Comparison of ENCODE assay signal across 24 cellular contexts in the genomic region with DNA sequence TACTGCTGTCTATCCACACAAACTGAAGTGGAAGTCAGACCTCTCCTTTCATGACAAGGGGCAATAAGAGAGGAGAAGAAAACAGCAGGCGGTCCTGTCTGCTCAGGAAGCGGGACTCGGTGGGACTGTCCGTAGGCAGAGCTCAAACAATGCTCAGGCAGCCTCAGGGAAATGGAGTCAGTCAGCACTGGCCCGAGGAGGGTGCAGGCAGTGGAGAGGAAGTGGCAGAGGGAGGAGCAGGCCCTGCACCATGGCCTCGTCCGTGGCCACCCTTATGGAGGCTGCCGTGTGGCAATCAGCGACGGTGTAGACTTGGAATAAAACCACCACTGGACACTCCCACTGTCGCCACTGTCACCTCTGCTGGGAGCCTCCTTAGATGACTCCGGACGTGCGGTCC. TPM values are rescaled to one million over a fixed set of nuclear protein-coding genes. Genes with fewer than 3 reads are reported as not detected.
DNase-seq lines count a peak whose midpoint lies in the region; ATAC-seq and TF ChIP-seq lines count a peak whose summit lies in the region.
"Had no signal": no experiment of that assay in that cellular context is flagged by ENCODE, and none has a peak within 500 bp of the region (broad histone marks: within the 10 kb centered on the region; RNA-seq: fewer than 3 reads in every experiment).

No MANE protein-coding gene starts in this region.

- POLR2A ChIA-PET in activated CD4-positive, alpha-beta T cell treated with anti-CD3 and anti-CD28 coated beads, Interleukin-2, amount 10 ng/mL, durations not matched to agents 7 days and 5 days (lab: Charles Lee) = no interaction called here

- H3K36me3 ChIP-seq in right atrium auricular region (no peaks in the 10 kb centered on the region), Karpas-422 (ENCODE audit: insufficient read depth, low read length) (no peaks in the 10 kb centered on the region)
- H3K36me3 ChIP-seq: SJSA1 had no signal

- intact Hi-C loops in right cardiac atrium (cut with DNase I) (no loop called here), posterior vena cava (cut with DNase I) (loop anchor here in 1 of 2 donors (10.0 kb wide), 1 partner anchor 215 kb away; no protein-coding TSS in a partner anchor)

- peaks cover 3% of the 10 kb centered on the region for H3K36me3 Mint-ChIP-seq in activated CD4-positive, alpha-beta T cell treated with anti-CD3 and anti-CD28 coated beads, Interleukin-2, amount 10 ng/mL, durations not matched to agents 7 days and 5 days (ENCODE audit: low read depth)

- no peak overlapping the region for H2AFZ ChIP-seq in Karpas-422 (ENCODE audit: low read length)

- peak in 2 of 3 donors; percentile 31 to 41 for DNase-seq in right cardiac atrium
- DNase-seq in right atrium auricular region (ENCODE audit: low spot score) = no peak
- DNase-seq in posterior vena cava (ENCODE audit: low spot score) = peak; percentile 58
- DNase-seq in activated CD4-positive, alpha-beta T cell treated with anti-CD3 and anti-CD28 coated beads, Interleukin-2, amount 10 ng/mL, durations not matched to agents 7 days and 5 days = no peak
- no peak for DNase-seq in SKM-1 (lab: John Stamatoyannopoulos, UW; ENCODE audit: unreplicated experiment)
- DNase-seq in hypothalamus (lab: John Stamatoyannopoulos, UW) = no peak
- DNase-seq in Karpas-422 = no peak
- DNase-seq: ACHN; Caco-2; CD4-positive, alpha-beta memory T cell; DND-41; H7; KBM-7; NCI-H1092; NCI-H1436 treated with DMSO at 0.1 percent for 48 hours; NCI-H1930; NCI-H226; NCI-H524; NCI-H82 had no signal

- H4K20me1 ChIP-seq in Karpas-422 (ENCODE audit: insufficient read depth, low read depth, low read length) = 0 out of 2 replicates have a peak, but pooled peaks cover 3% of the 10 kb centered on the region

- no peaks in the 10 kb centered on the region for H3K9me2 ChIP-seq in Karpas-422 (replicated peaks; ENCODE audit: insufficient read depth, low read length)

- no peak for TF ChIP-seq CTCF in right atrium auricular region (IDR thresholded peaks at IDR 0.05)

- CTCF ChIA-PET in activated CD4-positive, alpha-beta T cell treated with anti-CD3 and anti-CD28 coated beads, Interleukin-2, amount 10 ng/mL, durations not matched to agents 7 days and 5 days (lab: Charles Lee) = no interaction called here

- peaks cover 37% of the 10 kb centered on the region for H3K27me3 Mint-ChIP-seq in activated CD4-positive, alpha-beta T cell treated with anti-CD3 and anti-CD28 coated beads, Interleukin-2, amount 10 ng/mL, durations not matched to agents 7 days and 5 days

- no peak overlapping the region for H3K27ac Mint-ChIP-seq in activated CD4-positive, alpha-beta T cell treated with anti-CD3 and anti-CD28 coated beads, Interleukin-2, amount 10 ng/mL, durations not matched to agents 7 days and 5 days
- H3K27ac Mint-ChIP-seq: CD4-positive, alpha-beta memory T cell had no signal

- no peaks in the 10 kb centered on the region for H3K79me2 ChIP-seq in Karpas-422 (ENCODE audit: low read length)

- H3K9me3 Mint-ChIP-seq in activated CD4-positive, alpha-beta T cell treated with anti-CD3 and anti-CD28 coated beads, Interleukin-2, amount 10 ng/mL, durations not matched to agents 7 days and 5 days = no peaks in the 10 kb centered on the region

- WGBS in right cardiac atrium = 91% methylated on average over 14 of the region's 14 CpGs

- no peak overlapping the region for H3K4me3 Mint-ChIP-seq in activated CD4-positive, alpha-beta T cell treated with anti-CD3 and anti-CD28 coated beads, Interleukin-2, amount 10 ng/mL, durations not matched to agents 7 days and 5 days
- H3K4me3 Mint-ChIP-seq: CD4-positive, alpha-beta memory T cell had no signal

- peaks cover 9% of the 10 kb centered on the region for H3K4me1 Mint-ChIP-seq in activated CD4-positive, alpha-beta T cell treated with anti-CD3 and anti-CD28 coated beads, Interleukin-2, amount 10 ng/mL, durations not matched to agents 7 days and 5 days

- H3K4me2 ChIP-seq in Karpas-422 (ENCODE audit: low read depth, low read length, poor library complexity, severe bottlenecking) = no peak overlapping the region
- H3K4me2 ChIP-seq: BLaER1 had no signal

- peak in 1 of 2 donors; percentile 18 for ATAC-seq in right cardiac atrium
- ATAC-seq: Right ventricle myocardium inferior had no signal

- H3K27ac ChIP-seq in right cardiac atrium (ENCODE audit: low read length) (no peak overlapping the region), right atrium auricular region (no peak overlapping the region), layer of hippocampus (ENCODE audit: low read depth, low read length) (peak overlapping the region; percentile 31), Karpas-422 (ENCODE audit: low read length) (no peak overlapping the region)
- H3K27ac ChIP-seq: 22Rv1, BLaER1, SJSA1 had no signal

- H3K4me1 ChIP-seq in right cardiac atrium (ENCODE audit: control insufficient read depth, insufficient read depth, low read length) = peaks cover 2% of the 10 kb centered on the region
- peaks cover 0 to 19% of the 10 kb centered on the region in 2 donors for H3K4me1 ChIP-seq in right atrium auricular region
- H3K4me1 ChIP-seq in Karpas-422 (ENCODE audit: low read length) = no peaks in the 10 kb centered on the region
- H3K4me1 ChIP-seq: BLaER1 had no signal

- no peaks in the 10 kb centered on the region for H3K27me3 ChIP-seq in right cardiac atrium (ENCODE audit: control insufficient read depth, insufficient read depth)
- peaks cover 0 to 3% of the 10 kb centered on the region in 2 donors for H3K27me3 ChIP-seq in right atrium auricular region
- H3K27me3 ChIP-seq in layer of hippocampus (ENCODE audit: control insufficient read depth, insufficient read depth, low read length) = peaks cover 5% of the 10 kb centered on the region
- H3K27me3 ChIP-seq in Karpas-422 (ENCODE audit: low read length) = no peaks in the 10 kb centered on the region
- H3K27me3 ChIP-seq: SJSA1 had no signal

- H3K9me3 ChIP-seq in right cardiac atrium (ENCODE audit: control insufficient read depth, low read length) (no peaks in the 10 kb centered on the region), right atrium auricular region (no peaks in the 10 kb centered on the region), Karpas-422 (ENCODE audit: low read length) (no peaks in the 10 kb centered on the region)
- H3K9me3 ChIP-seq: Caco-2, SJSA1 had no signal

- H3K9ac ChIP-seq in Karpas-422 (ENCODE audit: low read length) = no peak overlapping the region
- H3K9ac ChIP-seq: BLaER1 had no signal

- H3K4me3 ChIP-seq in right cardiac atrium (ENCODE audit: low read length) = no peak overlapping the region
- H3K4me3 ChIP-seq in right atrium auricular region = no peak overlapping the region
- H3K4me3 ChIP-seq in Karpas-422 (ENCODE audit: low read length) = no peak overlapping the region
- H3K4me3 ChIP-seq: BLaER1, SJSA1 had no signal

RNA-seq across cellular contexts. Expression of a gene that starts 19.6 kb away (rescaled TPM):
- 10 to 100 TPM; 15.1 to 25.0 (median 21.9) TPM for total RNA-seq in right cardiac atrium
- polyA plus RNA-seq in right cardiac atrium = 7.2 TPM
- 10 to 100 TPM; 13.5 to 23.6 TPM for total RNA-seq in right atrium auricular region
- 10 to 100 TPM; 27.6 to 33.5 TPM for total RNA-seq in posterior vena cava
- total RNA-seq in activated CD4-positive, alpha-beta T cell treated with anti-CD3 and anti-CD28 coated beads, Interleukin-2, amount 10 ng/mL, durations not matched to agents 7 days and 5 days = not detected
- total RNA-seq in Karpas-422 (2014; rRNA removed; shearing (Covaris generic); ENCODE audit: low replicate concordance) = not detected in 2 replicates
- total RNA-seq: CD4-positive, alpha-beta memory T cell had no signal
- polyA plus RNA-seq: CD4-positive, alpha-beta memory T cell had no signal

Comparison
In these comparisons a context has a peak if more than half of its experiments do, and no peak if none do; other contexts are left out.
1. DNase-seq: peak in right cardiac atrium (2 of 3) and posterior vena cava (single experiment); none in right atrium auricular region (single experiment), activated CD4-positive, alpha-beta T cell treated with anti-CD3 and anti-CD28 coated beads, Interleukin-2, amount 10 ng/mL, durations not matched to agents 7 days and 5 days (single experiment), SKM-1 (single experiment), hypothalamus (0 of 51) and Karpas-422 (single experiment).
2. RNA of a gene that starts 19.6 kb away (total RNA-seq): 27.6 to 33.5 TPM in posterior vena cava, 13.5 to 23.6 TPM in right atrium auricular region and 15.1 to 25.0 TPM in right cardiac atrium; not detected in activated CD4-positive, alpha-beta T cell treated with anti-CD3 and anti-CD28 coated beads, Interleukin-2, amount 10 ng/mL, durations not matched to agents 7 days and 5 days and not detected in Karpas-422; every median in the first group is over 10 times any median in the second.